19 cellular contexts compared by ENCODE assay signal in the genomic region with DNA sequence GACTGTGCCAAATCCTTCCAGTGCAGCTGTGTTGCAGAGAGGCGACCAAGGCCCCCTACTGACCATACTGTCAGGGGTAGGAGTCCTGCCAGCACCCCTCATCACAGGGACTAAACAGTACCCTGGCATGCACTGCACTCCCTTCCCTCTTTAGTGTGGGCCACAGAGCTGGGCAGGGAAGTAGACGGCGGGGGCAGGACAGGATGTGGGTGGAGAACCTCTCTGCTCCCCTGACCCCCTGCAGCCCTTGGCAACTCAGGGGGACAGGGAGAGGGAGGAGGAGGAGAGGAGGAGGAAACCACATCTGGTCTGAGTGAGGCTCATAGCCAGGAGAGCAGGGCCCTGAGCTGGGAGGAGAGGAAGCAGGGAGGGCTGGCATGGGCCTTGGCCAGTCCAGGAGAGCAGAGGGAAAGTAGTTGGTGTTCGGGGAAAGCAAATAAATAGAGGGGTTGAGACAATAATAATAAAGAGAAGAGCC.
DNase-seq lines count a peak whose midpoint lies in the region; ATAC-seq and TF ChIP-seq lines count a peak whose summit lies in the region.
"Had no signal": no experiment of that assay in that cellular context is flagged by ENCODE, and none has a peak within 500 bp of the region (broad histone marks: within the 10 kb centered on the region; RNA-seq: fewer than 3 reads in every experiment).

No MANE protein-coding gene starts in this region.

- TF ChIP-seq CTCF in uterus (IDR thresholded peaks at IDR 0.05), result no peak

- no peaks in the 10 kb centered on the region for H3K36me3 ChIP-seq in uterus
- H3K36me3 ChIP-seq: prostate gland had no signal

- H3K4me3 ChIP-seq in uterus, result no peak overlapping the region
- H3K4me3 ChIP-seq: prostate gland had no signal

- H3K4me1 ChIP-seq in uterus, result no peaks in the 10 kb centered on the region
- H3K4me1 ChIP-seq: prostate gland had no signal

- H3K9me3 ChIP-seq in uterus, result no peaks in the 10 kb centered on the region
- H3K9me3 ChIP-seq: prostate gland had no signal

- H3K27me3 ChIP-seq in uterus, result no peaks in the 10 kb centered on the region

- H3K27me3 Mint-ChIP-seq in stimulated activated naive CD8-positive, alpha-beta T cell treated with anti-CD3 and anti-CD28 coated beads, Interleukin-15, amount 100 ng/mL, for 72 hours, result peaks cover 11% of the 10 kb centered on the region

- peaks cover 6 to 15% of the 10 kb centered on the region in 2 donors for H3K9me3 Mint-ChIP-seq in stimulated activated naive CD8-positive, alpha-beta T cell treated with anti-CD3 and anti-CD28 coated beads, Interleukin-15, amount 100 ng/mL, for 72 hours

- ATAC-seq in stimulated activated naive CD8-positive, alpha-beta T cell treated with anti-CD3 and anti-CD28 coated beads, Interleukin-15, amount 100 ng/mL, for 72 hours, result peak; percentile 21
- ATAC-seq in stimulated activated naive CD8-positive, alpha-beta T cell treated with anti-CD3 and anti-CD28 coated beads, Interleukin-15, Interleukin-2, amounts not matched to agents 100 U/mL and 50 U/mL, for 24 hours, result no peak
- peak; percentile 34 for ATAC-seq in left ventricle myocardium superior
- no peak for ATAC-seq in HG03378 (IDR thresholded peaks at IDR 0.05; ENCODE audit: unreplicated experiment)
- ATAC-seq: Panc1 had no signal

- H3K4me1 Mint-ChIP-seq in stimulated activated naive CD8-positive, alpha-beta T cell treated with anti-CD3 and anti-CD28 coated beads, Interleukin-15, amount 100 ng/mL, for 72 hours, result peaks cover 7% of the 10 kb centered on the region
- H3K4me1 Mint-ChIP-seq: central memory CD8-positive, alpha-beta T cell; memory B cell had no signal

- peak overlapping the region; percentile 16 to 31 for H3K27ac Mint-ChIP-seq in stimulated activated naive CD8-positive, alpha-beta T cell treated with anti-CD3 and anti-CD28 coated beads, Interleukin-15, amount 100 ng/mL, for 72 hours
- H3K27ac Mint-ChIP-seq: memory B cell; stimulated activated naive CD8-positive, alpha-beta T cell treated with anti-CD3 and anti-CD28 coated beads, Interleukin-15, Interleukin-2, amounts not matched to agents 100 ng/mL and 50 ng/mL, for 24 hours had no signal

- intact Hi-C loops in left ventricle myocardium superior (cut with micrococcal nuclease) (no loop called here), uterus (cut with DNase I; ENCODE audit: low total_unique reads) (no loop called here)

- DNase-seq in stimulated activated naive CD8-positive, alpha-beta T cell treated with anti-CD3 and anti-CD28 coated beads, Interleukin-15, amount 100 ng/mL, for 72 hours, result no peak
- DNase-seq in stimulated activated naive CD8-positive, alpha-beta T cell treated with anti-CD3 and anti-CD28 coated beads, Interleukin-15, Interleukin-2, amounts not matched to agents 100 U/mL and 50 U/mL, for 24 hours, result no peak
- DNase-seq in NCI-H69 (lab: John Stamatoyannopoulos, UW) (peak; percentile 51), left ventricle myocardium superior (no peak), uterus (peak; percentile 61 to 63), NCI-H345 treated with DMSO at 0.1 percent for 48 hours (lab: John Stamatoyannopoulos, UW; ENCODE audit: unreplicated experiment) (no peak), RPMI8226 (no peak)
- DNase-seq: activated CD8-positive, alpha-beta memory T cell treated with anti-CD3 and anti-CD28 coated beads for 24 hours; activated naive CD4-positive, alpha-beta T cell treated with anti-CD3 and anti-CD28 coated beads, Interleukin-2, amount 50 U/mL, for 16 hours; erythroblast; Karpas-422; stimulated activated CD4-positive, alpha-beta T cell treated with anti-CD3 and anti-CD28 coated beads, Interleukin-2, amount 100 ng/mL, for 48 hours; T1000 had no signal

- peak overlapping the region; percentile 42 to 46 for H3K27ac ChIP-seq in uterus
- H3K27ac ChIP-seq: prostate gland had no signal

- no peak overlapping the region for H3K4me3 Mint-ChIP-seq in stimulated activated naive CD8-positive, alpha-beta T cell treated with anti-CD3 and anti-CD28 coated beads, Interleukin-15, amount 100 ng/mL, for 72 hours
- H3K4me3 Mint-ChIP-seq: central memory CD8-positive, alpha-beta T cell; memory B cell; stimulated activated naive CD8-positive, alpha-beta T cell treated with anti-CD3 and anti-CD28 coated beads, Interleukin-15, Interleukin-2, amounts not matched to agents 100 ng/mL and 50 ng/mL, for 24 hours had no signal

- TF ChIP-seq POLR2A in uterus (IDR thresholded peaks at IDR 0.05), result no peak

Comparison
In these comparisons a context has a peak if more than half of its experiments do, and no peak if none do; other contexts are left out.
1. ATAC-seq: peak in stimulated activated naive CD8-positive, alpha-beta T cell treated with anti-CD3 and anti-CD28 coated beads, Interleukin-15, amount 100 ng/mL, for 72 hours (single experiment) and left ventricle myocardium superior (single experiment); none in stimulated activated naive CD8-positive, alpha-beta T cell treated with anti-CD3 and anti-CD28 coated beads, Interleukin-15, Interleukin-2, amounts not matched to agents 100 U/mL and 50 U/mL, for 24 hours (single experiment) and HG03378 (single experiment).
2. DNase-seq: peak in NCI-H69 (single experiment) and uterus (2 of 2); none in stimulated activated naive CD8-positive, alpha-beta T cell treated with anti-CD3 and anti-CD28 coated beads, Interleukin-15, amount 100 ng/mL, for 72 hours (0 of 2), stimulated activated naive CD8-positive, alpha-beta T cell treated with anti-CD3 and anti-CD28 coated beads, Interleukin-15, Interleukin-2, amounts not matched to agents 100 U/mL and 50 U/mL, for 24 hours (single experiment), left ventricle myocardium superior (single experiment), NCI-H345 treated with DMSO at 0.1 percent for 48 hours (single experiment) and RPMI8226 (single experiment).